7 cellular contexts compared by ENCODE assay signal in genomic region chr2:177165731-177166711, GRCh38. TPM values are rescaled to one million over a fixed set of nuclear protein-coding genes. Genes with fewer than 3 reads are reported as not detected.
DNase-seq lines count a peak whose midpoint lies in the region; ATAC-seq and TF ChIP-seq lines count a peak whose summit lies in the region.

No MANE protein-coding gene starts in this region.

- H2AFZ ChIP-seq in Karpas-422 (ENCODE audit: low read length) = peak overlapping the region; percentile 90

- peak overlapping the region; percentile 38 for H3K4me3 Mint-ChIP-seq in activated T-helper 1 cell treated with anti-CD3 and anti-CD28 coated beads, Interleukin-12 subunit alpha, Interleukin-12 subunit beta, Interleukin-2, Interleukin-4 antibody, amounts not matched to agents 30 ng/mL and 10 ng/mL and 1 ng/mL, durations not matched to agents 14 hours and 24 hours and 36 hours

- H3K36me3 Mint-ChIP-seq in activated T-helper 1 cell treated with anti-CD3 and anti-CD28 coated beads, Interleukin-12 subunit alpha, Interleukin-12 subunit beta, Interleukin-2, Interleukin-4 antibody, amounts not matched to agents 30 ng/mL and 10 ng/mL and 1 ng/mL, durations not matched to agents 14 hours and 24 hours and 36 hours (ENCODE audit: low read depth) = no peaks in the 10 kb centered on the region

- peak; percentile 48 for ATAC-seq in GM21576 (IDR thresholded peaks at IDR 0.05; ENCODE audit: unreplicated experiment)
- peak; percentile 80 for ATAC-seq in sciatic nerve

- no peak for TF ChIP-seq CTCF in cardiac muscle cell (IDR thresholded peaks at IDR 0.05; ENCODE audit: low read depth, low read length)

- H3K4me1 ChIP-seq in Karpas-422 (ENCODE audit: low read length) = peaks cover 45% of the 10 kb centered on the region
- H3K4me1 ChIP-seq in cardiac muscle cell (ENCODE audit: low read depth) = peaks cover 16% of the 10 kb centered on the region

- no peaks in the 10 kb centered on the region for H3K9me2 ChIP-seq in Karpas-422 (replicated peaks; ENCODE audit: insufficient read depth, low read length)

- peak overlapping the region; percentile 68 for H3K4me3 ChIP-seq in Karpas-422 (ENCODE audit: low read length)
- H3K4me3 ChIP-seq in cardiac muscle cell = no peak overlapping the region

- peak overlapping the region; percentile 54 for H3K27ac Mint-ChIP-seq in activated T-helper 1 cell treated with anti-CD3 and anti-CD28 coated beads, Interleukin-12 subunit alpha, Interleukin-12 subunit beta, Interleukin-2, Interleukin-4 antibody, amounts not matched to agents 30 ng/mL and 10 ng/mL and 1 ng/mL, durations not matched to agents 14 hours and 24 hours and 36 hours

- H3K9ac ChIP-seq in Karpas-422 (ENCODE audit: low read length) = peak overlapping the region; percentile 74

- H3K79me2 ChIP-seq in Karpas-422 (ENCODE audit: low read length) = no peaks in the 10 kb centered on the region

- H3K36me3 ChIP-seq in Karpas-422 (ENCODE audit: insufficient read depth, low read length) = no peaks in the 10 kb centered on the region
- H3K36me3 ChIP-seq in cardiac muscle cell = no peaks in the 10 kb centered on the region

- TF ChIP-seq POLR2A in GM15510 (IDR thresholded peaks at IDR 0.05; ENCODE audit: borderline replicate concordance, extremely low read depth, insufficient read length) = peak; percentile 27

- peaks cover 3% of the 10 kb centered on the region for H3K27me3 Mint-ChIP-seq in activated T-helper 1 cell treated with anti-CD3 and anti-CD28 coated beads, Interleukin-12 subunit alpha, Interleukin-12 subunit beta, Interleukin-2, Interleukin-4 antibody, amounts not matched to agents 30 ng/mL and 10 ng/mL and 1 ng/mL, durations not matched to agents 14 hours and 24 hours and 36 hours (ENCODE audit: insufficient read depth)

- no peaks in the 10 kb centered on the region for H4K20me1 ChIP-seq in Karpas-422 (ENCODE audit: insufficient read depth, low read depth, low read length)

- peaks cover 33% of the 10 kb centered on the region for H3K4me1 Mint-ChIP-seq in activated T-helper 1 cell treated with anti-CD3 and anti-CD28 coated beads, Interleukin-12 subunit alpha, Interleukin-12 subunit beta, Interleukin-2, Interleukin-4 antibody, amounts not matched to agents 30 ng/mL and 10 ng/mL and 1 ng/mL, durations not matched to agents 14 hours and 24 hours and 36 hours (ENCODE audit: low read depth)

- intact Hi-C loops in activated T-helper 1 cell treated with anti-CD3 and anti-CD28 coated beads, Interleukin-12 subunit alpha, Interleukin-12 subunit beta, Interleukin-2, Interleukin-4 antibody, amounts not matched to agents 30 ng/mL and 10 ng/mL and 1 ng/mL, durations not matched to agents 14 hours and 24 hours and 36 hours (cut with micrococcal nuclease) = loop anchor here (1.0 to 10.0 kb wide), 5 partner anchors 47 to 559 kb away; partner anchors contain the start of gene AGPS
- intact Hi-C loops in sciatic nerve (cut with DNase I) = loop anchor here (10.0 kb wide), 1 partner anchor 99 kb away; the partner anchor contains the start of gene NFE2L2

- H3K9me3 ChIP-seq in Karpas-422 (ENCODE audit: low read length) (no peaks in the 10 kb centered on the region), cardiac muscle cell (ENCODE audit: low read depth) (no peaks in the 10 kb centered on the region)

- no peaks in the 10 kb centered on the region for H3K9me3 Mint-ChIP-seq in activated T-helper 1 cell treated with anti-CD3 and anti-CD28 coated beads, Interleukin-12 subunit alpha, Interleukin-12 subunit beta, Interleukin-2, Interleukin-4 antibody, amounts not matched to agents 30 ng/mL and 10 ng/mL and 1 ng/mL, durations not matched to agents 14 hours and 24 hours and 36 hours

- H3K27me3 ChIP-seq in Karpas-422 (ENCODE audit: low read length) (no peaks in the 10 kb centered on the region), cardiac muscle cell (no peaks in the 10 kb centered on the region)

- H3K27ac ChIP-seq in Karpas-422 (ENCODE audit: low read length) (peak overlapping the region; percentile 59), cardiac muscle cell (peak overlapping the region; percentile 49)

- H3K4me2 ChIP-seq in Karpas-422 (ENCODE audit: low read depth, low read length, poor library complexity, severe bottlenecking) = peak overlapping the region; percentile 96

- DNase-seq in Karpas-422 = peak; percentile 74
- DNase-seq in activated T-helper 1 cell treated with anti-CD3 and anti-CD28 coated beads, Interleukin-12 subunit alpha, Interleukin-12 subunit beta, Interleukin-2, Interleukin-4 antibody, amounts not matched to agents 30 ng/mL and 10 ng/mL and 1 ng/mL, durations not matched to agents 14 hours and 24 hours and 36 hours (ENCODE audit: low spot score) = no peak
- DNase-seq in cardiac muscle cell (ENCODE audit: low read depth in 1 of 2, low spot score in 1 of 2) = peak in 1 of 2 donors; percentile 80
- no peak for DNase-seq in sciatic nerve (ENCODE audit: low spot score)
- DNase-seq in dedifferentiated amniotic fluid mesenchymal stem cell (ENCODE audit: extremely low spot score) = no peak

RNA-seq across cellular contexts. Expression of gene HNRNPA3, which starts 46.6 kb away (rescaled TPM):
- total RNA-seq in Karpas-422 (2014; rRNA removed; shearing (Covaris generic); ENCODE audit: low replicate concordance) = 51.7 and 62.7 TPM in 2 replicates
- total RNA-seq in activated T-helper 1 cell treated with anti-CD3 and anti-CD28 coated beads, Interleukin-12 subunit alpha, Interleukin-12 subunit beta, Interleukin-2, Interleukin-4 antibody, amounts not matched to agents 30 ng/mL and 10 ng/mL and 1 ng/mL, durations not matched to agents 14 hours and 24 hours and 36 hours = 326 and 333 TPM in 2 replicates
- total RNA-seq in cardiac muscle cell (63.2 and 78.6 TPM in 2 replicates), sciatic nerve (161 TPM)
- polyA plus RNA-seq in cardiac muscle cell = 67.3 and 81.7 TPM in 2 replicates
